In genomic region chr6:110874880-110875547, GRCh38 we compare ENCODE assay signal across 8 cellular contexts. TPM values are rescaled to one million over a fixed set of nuclear protein-coding genes. Genes with fewer than 3 reads are reported as not detected.
DNase-seq lines count a peak whose midpoint lies in the region; ATAC-seq and TF ChIP-seq lines count a peak whose summit lies in the region.

No MANE protein-coding gene starts in this region.

- intact Hi-C loops in Right ventricle myocardium inferior (cut with DNase I) (loop anchor here (1.0 to 5.0 kb wide), 4 partner anchors 60 to 346 kb away; partner anchors contain the start of genes CDK19 and GTF3C6), prostate gland (cut with DNase I) (loop anchor here (2.0 to 10.0 kb wide), 3 partner anchors 60 to 193 kb away; partner anchors contain the start of genes CDK19 and GTF3C6)

- WGBS in prostate gland: under 1% methylated on average over 42 of the region's 60 CpGs

- no peaks in the 10 kb centered on the region for H3K4me1 ChIP-seq in prostate gland (replicated peaks)

- peak; percentile 44 for ATAC-seq in Right ventricle myocardium inferior

- TF ChIP-seq CTCF in GM06990 (IDR thresholded peaks at IDR 0.05; ENCODE audit: insufficient read depth, low read length, poor library complexity, severe bottlenecking) (no peak), prostate gland (IDR thresholded peaks at IDR 0.05) (no peak)

- H3K4me3 ChIP-seq in GM06990 (replicated peaks; ENCODE audit: low read depth, low read length) (peak overlapping the region; percentile 76), prostate gland (peak overlapping the region; percentile 91 to 94)

- peak; percentile 74 for DNase-seq in GM06990 (ENCODE audit: extremely low read depth, insufficient read length)
- peak; percentile 9 for DNase-seq in GOT3 (lab: John Stamatoyannopoulos, UW)
- peak; percentile 68 for DNase-seq in NCI-H69 (lab: John Stamatoyannopoulos, UW)
- peak; percentile 42 for DNase-seq in activated gamma-delta T cell treated with Interleukin-2 at 50 U/mL for 16 hours
- DNase-seq in Right ventricle myocardium inferior (ENCODE audit: missing footprints): peak; percentile 86
- DNase-seq in prostate gland (ENCODE audit: low spot score): peak; percentile 25
- DNase-seq in NCI-H128 (lab: John Stamatoyannopoulos, UW; ENCODE audit: unreplicated experiment): no peak
- no peak for DNase-seq in Kasumi-1 (lab: John Stamatoyannopoulos, UW)

- peak overlapping the region; percentile 96 for H3K27ac ChIP-seq in prostate gland

- H3K36me3 ChIP-seq in GM06990 (ENCODE audit: control insufficient read depth, insufficient read depth, low read length) (no peaks in the 10 kb centered on the region), prostate gland (no peaks in the 10 kb centered on the region)

- no peaks in the 10 kb centered on the region for H3K9me3 ChIP-seq in prostate gland

- H3K27me3 ChIP-seq in GM06990 (replicated peaks; ENCODE audit: control insufficient read depth, insufficient read depth, low read length) (no peaks in the 10 kb centered on the region), prostate gland (replicated peaks; ENCODE audit: insufficient read depth) (no peaks in the 10 kb centered on the region)

- TF ChIP-seq POLR2A in prostate gland (IDR thresholded peaks at IDR 0.05): no peak

RNA-seq across cellular contexts. Expression of gene AMD1, which starts 0.4 kb away (rescaled TPM):
- total RNA-seq in Right ventricle myocardium inferior (84.9 TPM), prostate gland (100 to 1,000 TPM; 286 to 504 TPM)

RNA-seq across cellular contexts. Expression of gene CDK19, which starts 59.7 kb away (rescaled TPM):
- total RNA-seq in Right ventricle myocardium inferior (11.5 TPM), prostate gland (10 to 100 TPM; 41.4 to 70.2 TPM)

Comparison
In these comparisons a context has a peak if more than half of its experiments do, and no peak if none do; other contexts are left out.
1. DNase-seq: peak in GM06990 (single experiment), GOT3 (single experiment), NCI-H69 (single experiment), activated gamma-delta T cell treated with Interleukin-2 at 50 U/mL for 16 hours (single experiment), Right ventricle myocardium inferior (single experiment) and prostate gland (single experiment); none in NCI-H128 (single experiment) and Kasumi-1 (0 of 2).